Comparison of ENCODE assay signal across 8 cellular contexts in genomic region chr2:200862532-200863000, GRCh38. TPM values are rescaled to one million over a fixed set of nuclear protein-coding genes. Genes with fewer than 3 reads are reported as not detected.
DNase-seq lines count a peak whose midpoint lies in the region; ATAC-seq and TF ChIP-seq lines count a peak whose summit lies in the region.

No MANE protein-coding gene starts in this region.

- no peak for ATAC-seq in HG03175 (IDR thresholded peaks at IDR 0.05; ENCODE audit: unreplicated experiment)
- no peak for ATAC-seq in GM18909 (IDR thresholded peaks at IDR 0.05; ENCODE audit: poor library complexity, unreplicated experiment)

- H3K4me3 Mint-ChIP-seq in activated CD4-positive, alpha-beta T cell treated with anti-CD3 and anti-CD28 coated beads, Interleukin-2, amount 10 ng/mL, durations not matched to agents 24 days and 14 days = peak overlapping the region; percentile 91

- H3K36me3 ChIP-seq in duodenal mucosa (ENCODE audit: control insufficient read depth in 1 of 2, insufficient read depth in 2 of 2, low read length in 2 of 2) = peaks cover 19 to 29% of the 10 kb centered on the region in 2 donors
- H3K36me3 ChIP-seq in muscle layer of duodenum (ENCODE audit: control insufficient read depth in 1 of 2, insufficient read depth in 2 of 2, low read length in 2 of 2) = peaks cover 28 to 41% of the 10 kb centered on the region in 2 donors
- H3K36me3 ChIP-seq in stomach = peaks cover 24 to 35% (median 30%) of the 10 kb centered on the region in 4 donors

- no peak for TF ChIP-seq POLR2A in stomach (IDR thresholded peaks at IDR 0.05)

- H3K27me3 ChIP-seq in duodenal mucosa (ENCODE audit: control insufficient read depth in 1 of 2, insufficient read depth in 2 of 2, low read length in 2 of 2) (no peaks in the 10 kb centered on the region), muscle layer of duodenum (ENCODE audit: low read depth, low read length) (no peaks in the 10 kb centered on the region), stomach (no peaks in the 10 kb centered on the region)

- peak; percentile 88 for DNase-seq in ELR (ENCODE audit: low read depth)
- DNase-seq in LHCN-M2 (ENCODE audit: low read depth) = peak; percentile 66
- peak; percentile 89 for DNase-seq in activated CD4-positive, alpha-beta T cell treated with anti-CD3 and anti-CD28 coated beads, Interleukin-2, amount 10 ng/mL, durations not matched to agents 24 days and 14 days
- DNase-seq in stomach = no peak

- H3K27ac ChIP-seq in duodenal mucosa (ENCODE audit: low read depth, low read length) (peak overlapping the region; percentile 100), muscle layer of duodenum (ENCODE audit: low read length) (peak overlapping the region; percentile 100), stomach (peak overlapping the region; percentile 54 to 100 (median 100))

- peak overlapping the region; percentile 94 for H3K27ac Mint-ChIP-seq in activated CD4-positive, alpha-beta T cell treated with anti-CD3 and anti-CD28 coated beads, Interleukin-2, amount 10 ng/mL, durations not matched to agents 24 days and 14 days

- H3K9ac ChIP-seq in duodenal mucosa (ENCODE audit: low read depth in 1 of 2, low read length in 2 of 2) = peak overlapping the region; percentile 100

- H3K4me1 ChIP-seq in duodenal mucosa (ENCODE audit: control insufficient read depth in 1 of 2, insufficient read depth in 2 of 2, low read length in 2 of 2) = peaks cover 17 to 26% of the 10 kb centered on the region in 2 donors
- peaks cover 9 to 44% of the 10 kb centered on the region in 2 donors for H3K4me1 ChIP-seq in muscle layer of duodenum (ENCODE audit: control insufficient read depth in 1 of 2, insufficient read depth in 2 of 2, low read length in 2 of 2)
- H3K4me1 ChIP-seq in stomach = peaks cover 41 to 77% (median 63%) of the 10 kb centered on the region in 4 donors

- H3K9me3 ChIP-seq in duodenal mucosa (ENCODE audit: control insufficient read depth in 1 of 2, low read length in 2 of 2) (no peaks in the 10 kb centered on the region), muscle layer of duodenum (ENCODE audit: control insufficient read depth in 1 of 2, low read length in 2 of 2) (no peaks in the 10 kb centered on the region), stomach (no peaks in the 10 kb centered on the region)

- H3K9me3 Mint-ChIP-seq in activated CD4-positive, alpha-beta T cell treated with anti-CD3 and anti-CD28 coated beads, Interleukin-2, amount 10 ng/mL, durations not matched to agents 24 days and 14 days = no peaks in the 10 kb centered on the region

- intact Hi-C loops in activated CD4-positive, alpha-beta T cell treated with anti-CD3 and anti-CD28 coated beads, Interleukin-2, amount 10 ng/mL, durations not matched to agents 24 days and 14 days (cut with micrococcal nuclease) = loop anchor here (1.0 to 10.0 kb wide), 4 partner anchors 51 to 1402 kb away; partner anchors contain the start of genes BZW1, NOP58, SGO2 and SPATS2L
- intact Hi-C loops in stomach (cut with DNase I; ENCODE audit: low total_unique reads) = no loop called here

- H3K4me3 ChIP-seq in duodenal mucosa (ENCODE audit: low read depth in 1 of 2, low read length in 2 of 2) (peak overlapping the region; percentile 80 to 98), muscle layer of duodenum (ENCODE audit: low read depth in 1 of 2, low read length in 2 of 2) (peak overlapping the region; percentile 87 to 99), stomach (peak overlapping the region; percentile 79 to 98 (median 86))

- H3K36me3 Mint-ChIP-seq in activated CD4-positive, alpha-beta T cell treated with anti-CD3 and anti-CD28 coated beads, Interleukin-2, amount 10 ng/mL, durations not matched to agents 24 days and 14 days (ENCODE audit: low read depth) = peaks cover 67% of the 10 kb centered on the region

- 0 to 1% (median 0%) methylated on average over 13 of the region's 13 CpGs for WGBS in stomach, 5 donors

- H3K4me1 Mint-ChIP-seq in activated CD4-positive, alpha-beta T cell treated with anti-CD3 and anti-CD28 coated beads, Interleukin-2, amount 10 ng/mL, durations not matched to agents 24 days and 14 days = peaks cover 36% of the 10 kb centered on the region

- TF ChIP-seq CTCF in stomach (IDR thresholded peaks at IDR 0.05) = no peak

- H3K27me3 Mint-ChIP-seq in activated CD4-positive, alpha-beta T cell treated with anti-CD3 and anti-CD28 coated beads, Interleukin-2, amount 10 ng/mL, durations not matched to agents 24 days and 14 days = no peaks in the 10 kb centered on the region

- TF ChIP-seq EP300 in stomach (IDR thresholded peaks at IDR 0.05) = no peak

RNA-seq across cellular contexts. Expression of gene CLK1, which starts 1.9 kb away (rescaled TPM):
- total RNA-seq in LHCN-M2 (2014; rRNA removed) (35.4 and 44.3 TPM in 2 replicates), stomach (100 to 1,000 TPM in 4 of 5 donors, 10 to 100 TPM in 1; 60.5 to 245 (median 158) TPM)
- polyA plus RNA-seq in LHCN-M2 (2012) = 15.3 TPM
- total RNA-seq in activated CD4-positive, alpha-beta T cell treated with anti-CD3 and anti-CD28 coated beads, Interleukin-2, amount 10 ng/mL, durations not matched to agents 24 days and 14 days = 99.3 and 100 TPM in 2 replicates
- polyA plus RNA-seq in stomach = 100 to 1,000 TPM in 2 of 3 donors, 10 to 100 TPM in 1; 95.0 to 270 (median 117) TPM

RNA-seq across cellular contexts. Expression of gene PPIL3, which starts 26.3 kb away (rescaled TPM):
- total RNA-seq in LHCN-M2 (2014; rRNA removed) (66.8 and 106 TPM in 2 replicates), stomach (10 to 100 TPM in 2 of 5 donors, 1 to 10 TPM in 1, not detected in 2; 5.5 to 51.2 (median 30.3) TPM)
- 30.7 TPM for polyA plus RNA-seq in LHCN-M2 (2012)
- 52.6 and 52.8 TPM in 2 replicates for total RNA-seq in activated CD4-positive, alpha-beta T cell treated with anti-CD3 and anti-CD28 coated beads, Interleukin-2, amount 10 ng/mL, durations not matched to agents 24 days and 14 days
- 10 to 100 TPM; 14.9 to 45.4 (median 18.6) TPM for polyA plus RNA-seq in stomach

RNA-seq across cellular contexts. Expression of gene NIF3L1, which starts 26.6 kb away (rescaled TPM):
- total RNA-seq in LHCN-M2 (2014; rRNA removed) = 34.5 and 38.3 TPM in 2 replicates
- polyA plus RNA-seq in LHCN-M2 (2012) = 17.3 TPM
- 30.7 and 33.4 TPM in 2 replicates for total RNA-seq in activated CD4-positive, alpha-beta T cell treated with anti-CD3 and anti-CD28 coated beads, Interleukin-2, amount 10 ng/mL, durations not matched to agents 24 days and 14 days
- 10 to 100 TPM; 14.3 to 39.6 (median 17.4) TPM for total RNA-seq in stomach
- 10 to 100 TPM; 19.2 to 30.5 (median 21.7) TPM for polyA plus RNA-seq in stomach

RNA-seq across cellular contexts. Expression of gene BZW1, which starts 50.9 kb away (rescaled TPM):
- total RNA-seq in LHCN-M2 (2014; rRNA removed) (407 and 500 TPM in 2 replicates), stomach (100 to 1,000 TPM in 4 of 5 donors, 10 to 100 TPM in 1; 32.4 to 530 (median 197) TPM)
- polyA plus RNA-seq in LHCN-M2 (2012) = 171 TPM
- total RNA-seq in activated CD4-positive, alpha-beta T cell treated with anti-CD3 and anti-CD28 coated beads, Interleukin-2, amount 10 ng/mL, durations not matched to agents 24 days and 14 days = 489 and 490 TPM in 2 replicates
- polyA plus RNA-seq in stomach = 10 to 100 TPM; 31.0 to 88.6 (median 84.7) TPM
